8 cellular contexts compared by ENCODE assay signal in the genomic region with DNA sequence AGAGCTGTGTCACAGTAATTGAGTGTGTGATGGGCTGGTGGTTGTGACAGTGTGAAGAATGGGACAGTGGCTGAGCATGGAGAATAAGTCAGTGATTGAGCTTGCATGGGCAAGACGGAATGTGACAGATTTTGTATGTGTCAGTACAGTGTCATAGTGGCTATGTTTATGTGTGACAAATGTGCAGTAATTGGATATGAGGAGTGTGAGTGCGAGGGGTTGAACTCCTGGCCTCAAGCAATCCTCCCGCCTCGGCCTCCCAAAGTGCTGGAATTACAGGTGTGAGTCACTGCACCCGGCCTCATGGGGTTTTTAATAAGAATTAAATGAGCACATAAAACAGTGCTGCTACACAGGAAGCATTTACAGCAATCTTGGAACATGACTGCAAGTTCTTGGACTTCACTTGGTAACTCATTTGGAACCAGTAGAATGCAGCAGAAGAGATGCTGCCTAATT. TPM values are rescaled to one million over a fixed set of nuclear protein-coding genes. Genes with fewer than 3 reads are reported as not detected.
DNase-seq lines count a peak whose midpoint lies in the region; ATAC-seq and TF ChIP-seq lines count a peak whose summit lies in the region.

No MANE protein-coding gene starts in this region.

- peak overlapping the region in 1 of 4 donors; percentile 91 for H3K27ac ChIP-seq in Peyer's patch
- peak overlapping the region in 1 of 4 donors; percentile 91 for H3K27ac ChIP-seq in esophagus squamous epithelium

- 55 to 57% methylated on average over 5 of the region's 5 CpGs for WGBS in esophagus squamous epithelium, 2 donors

- TF ChIP-seq POLR2A in Peyer's patch (IDR thresholded peaks at IDR 0.05), result no peak
- no peak for TF ChIP-seq POLR2A in esophagus squamous epithelium (IDR thresholded peaks at IDR 0.05)

- DNase-seq in G401 (ENCODE audit: low spot score) (peak; percentile 21), Peyer's patch (no peak), esophagus squamous epithelium (lab: John Stamatoyannopoulos, UW) (no peak), progenitor cell of endocrine pancreas (ENCODE audit: low spot score, unreplicated experiment) (no peak), cerebellum (ENCODE audit: low spot score) (no peak), sciatic nerve (ENCODE audit: low spot score) (no peak), dedifferentiated amniotic fluid mesenchymal stem cell (ENCODE audit: extremely low spot score) (no peak)

- peaks cover 23% of the 10 kb centered on the region for H3K27me3 Mint-ChIP-seq in progenitor cell of endocrine pancreas

- ATAC-seq in sciatic nerve (no peak), GM21390 (IDR thresholded peaks at IDR 0.05; ENCODE audit: unreplicated experiment) (no peak)

- H3K9me3 Mint-ChIP-seq in progenitor cell of endocrine pancreas (ENCODE audit: low read depth), result no peaks in the 10 kb centered on the region

- intact Hi-C loops in esophagus squamous epithelium (cut with DNase I), result no loop called here
- intact Hi-C loops in sciatic nerve (cut with DNase I), result no loop called here

- peak overlapping the region; percentile 62 for H3K4me3 Mint-ChIP-seq in progenitor cell of endocrine pancreas (ENCODE audit: low read depth)

- H3K36me3 ChIP-seq in Peyer's patch, result no peaks in the 10 kb centered on the region
- H3K36me3 ChIP-seq in esophagus squamous epithelium, result no peaks in the 10 kb centered on the region

- peak overlapping the region; percentile 16 for H3K27ac Mint-ChIP-seq in progenitor cell of endocrine pancreas

- in situ Hi-C loops in G401 (cut with HindIII; ENCODE audit: low sequenced_read_pairs), result no loop called here

- no peaks in the 10 kb centered on the region for H3K36me3 Mint-ChIP-seq in progenitor cell of endocrine pancreas (ENCODE audit: insufficient read depth)

- no peak for TF ChIP-seq CTCF in Peyer's patch (IDR thresholded peaks at IDR 0.05)
- TF ChIP-seq CTCF in esophagus squamous epithelium (IDR thresholded peaks at IDR 0.05), result no peak
- TF ChIP-seq CTCF in progenitor cell of endocrine pancreas (IDR thresholded peaks at IDR 0.05; ENCODE audit: unreplicated experiment), result no peak

- H3K4me3 ChIP-seq in Peyer's patch (peak overlapping the region in 3 of 4 donors; percentile 96 to 99 (median 98)), esophagus squamous epithelium (peak overlapping the region in 3 of 4 donors; percentile 67 to 99 (median 98))

- no peaks in the 10 kb centered on the region for H3K27me3 ChIP-seq in Peyer's patch
- H3K27me3 ChIP-seq in esophagus squamous epithelium, result no peaks in the 10 kb centered on the region

- H3K9me3 ChIP-seq in Peyer's patch (no peaks in the 10 kb centered on the region), esophagus squamous epithelium (no peaks in the 10 kb centered on the region)

- H3K4me1 ChIP-seq in Peyer's patch, result no peaks in the 10 kb centered on the region
- H3K4me1 ChIP-seq in esophagus squamous epithelium, result peaks cover 0 to 23% (median 3%) of the 10 kb centered on the region in 3 donors

- peaks cover 9% of the 10 kb centered on the region for H3K4me1 Mint-ChIP-seq in progenitor cell of endocrine pancreas (ENCODE audit: low read depth)

RNA-seq across cellular contexts. Expression of a gene that starts 0.6 kb away (rescaled TPM):
- total RNA-seq in G401 (2014; rRNA removed; shearing (Covaris generic)), result 62.8 and 78.0 TPM in 2 replicates
- total RNA-seq in Peyer's patch (100 to 1,000 TPM in 1 of 4 donors, 10 to 100 TPM in 3; 35.5 to 162 (median 77.6) TPM), esophagus squamous epithelium (10 to 100 TPM; 14.1 to 42.5 (median 29.0) TPM), progenitor cell of endocrine pancreas (45.5 and 46.6 TPM in 2 replicates), cerebellum (29.8 TPM), sciatic nerve (23.4 TPM)
